In the genomic region with DNA sequence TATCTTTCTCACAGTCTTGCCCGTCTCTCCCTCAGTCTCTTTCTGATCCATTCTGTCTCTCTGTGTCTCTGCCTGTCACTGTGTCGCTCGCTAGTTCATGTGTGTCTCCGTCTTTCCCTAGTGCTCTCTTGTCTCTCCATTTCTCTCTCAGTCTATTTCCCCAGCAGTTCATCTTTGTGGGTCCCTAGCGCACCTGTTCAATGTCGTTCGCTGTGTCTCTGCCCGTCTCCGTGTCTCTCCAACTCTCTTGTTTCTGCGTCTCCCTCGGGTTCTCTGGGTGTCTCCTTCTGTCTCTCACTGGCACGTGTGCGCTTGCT, we compare ENCODE assay signal across 9 cellular contexts. TPM values are rescaled to one million over a fixed set of nuclear protein-coding genes. Genes with fewer than 3 reads are reported as not detected.
DNase-seq lines count a peak whose midpoint lies in the region; ATAC-seq and TF ChIP-seq lines count a peak whose summit lies in the region.
"Had no signal": no experiment of that assay in that cellular context is flagged by ENCODE, and none has a peak within 500 bp of the region (broad histone marks: within the 10 kb centered on the region; RNA-seq: fewer than 3 reads in every experiment).

No MANE protein-coding gene starts in this region.

- peak overlapping the region; percentile 15 for H3K56ac ChIP-seq in mesendoderm (ENCODE audit: low read length)

- TF ChIP-seq CTCF in BE2C (IDR thresholded peaks at IDR 0.05; ENCODE audit: low read depth, low read length) (no peak), astrocyte of the cerebellum (IDR thresholded peaks at IDR 0.05; ENCODE audit: low read depth, low read length, missing control alignments) (no peak)

- peak overlapping the region; percentile 58 for H3K4me3 ChIP-seq in BE2C (ENCODE audit: low read depth, low read length)
- H3K4me3 ChIP-seq in astrocyte of the cerebellum (ENCODE audit: low read depth, low read length): peak overlapping the region; percentile 27
- no peak overlapping the region for H3K4me3 ChIP-seq in mesendoderm (ENCODE audit: low read length)

- in situ Hi-C loops in astrocyte of the cerebellum (cut with HindIII; ENCODE audit: low sequenced_read_pairs): no loop called here

- H3K79me1 ChIP-seq in mesendoderm (ENCODE audit: low read length): no peaks in the 10 kb centered on the region

- H3K4me2 ChIP-seq in mesendoderm (ENCODE audit: low read length): peak overlapping the region; percentile 50

- H3K23ac ChIP-seq in mesendoderm (ENCODE audit: low read length): no peak overlapping the region

- no peaks in the 10 kb centered on the region for H3K4me1 ChIP-seq in BE2C
- no peaks in the 10 kb centered on the region for H3K4me1 ChIP-seq in mesendoderm (ENCODE audit: control insufficient read depth, low read depth, low read length)

- no peak overlapping the region for H3K27ac ChIP-seq in mesendoderm (ENCODE audit: low read depth, low read length)

- no peak overlapping the region for H3K18ac ChIP-seq in mesendoderm (ENCODE audit: low read length)

- peaks cover 56% of the 10 kb centered on the region for H3K27me3 ChIP-seq in BE2C
- peaks cover 49% of the 10 kb centered on the region for H3K27me3 ChIP-seq in mesendoderm (ENCODE audit: insufficient read depth, low read length, poor library complexity)

- H3K9ac ChIP-seq in mesendoderm (ENCODE audit: low read length): no peak overlapping the region

- no peak overlapping the region for H2AK5ac ChIP-seq in mesendoderm (ENCODE audit: low read length)

- no peak overlapping the region for H2BK5ac ChIP-seq in mesendoderm (ENCODE audit: low read length)

- H4K8ac ChIP-seq in mesendoderm (ENCODE audit: low read depth, low read length): no peak overlapping the region

- H3K36me3 ChIP-seq in BE2C: no peaks in the 10 kb centered on the region
- no peaks in the 10 kb centered on the region for H3K36me3 ChIP-seq in mesendoderm (ENCODE audit: control insufficient read depth, insufficient read depth, low read length)

- DNase-seq in BE2C: no peak
- DNase-seq in astrocyte of the cerebellum (ENCODE audit: low read depth): no peak
- no peak for DNase-seq in mesendoderm
- no peak for DNase-seq in stimulated activated CD4-positive, alpha-beta T cell treated with anti-CD3 and anti-CD28 coated beads, Interleukin-15, amount 100 ng/mL, for 24 hours
- DNase-seq in erythroblast (lab: John Stamatoyannopoulos, UW): no peak
- no peak for DNase-seq in activated CD4-positive, CD25-positive, alpha-beta regulatory T cell (lab: John Stamatoyannopoulos, UW)
- DNase-seq in inferior parietal cortex (ENCODE audit: extremely low spot score): no peak

- no peak overlapping the region for H4K5ac ChIP-seq in mesendoderm (ENCODE audit: low read length)

- ATAC-seq in GM21723 (IDR thresholded peaks at IDR 0.05; ENCODE audit: unreplicated experiment): peak; percentile 27

- no CpG with 5 or more reads among the region's 13 CpGs for WGBS in mesendoderm (ENCODE audit: extremely low coverage, insufficient coverage, low lambda C conversion rate)

- H2BK15ac ChIP-seq in mesendoderm (replicated peaks; ENCODE audit: low read depth): no peak overlapping the region

- TF ChIP-seq POLR2A in erythroblast (IDR thresholded peaks at IDR 0.05; ENCODE audit: low read length): no peak

- no peak overlapping the region for H3K4ac ChIP-seq in mesendoderm (ENCODE audit: low read depth, low read length)

- no peak overlapping the region for H2BK120ac ChIP-seq in mesendoderm (ENCODE audit: low read depth, low read length)

- no peaks in the 10 kb centered on the region for H3K9me3 ChIP-seq in BE2C

- H3K79me2 ChIP-seq in mesendoderm (ENCODE audit: control insufficient read depth, insufficient read depth, low read length): no peaks in the 10 kb centered on the region

RNA-seq across cellular contexts. Expression of gene GPR101, which starts 1.5 kb away (rescaled TPM):
- not detected for polyA plus RNA-seq in BE2C (2012; ENCODE audit: insufficient read depth, insufficient read length, low read depth)
- polyA plus RNA-seq in mesendoderm (2013, experiment 1 of 2): not detected
- not detected for polyA plus RNA-seq in mesendoderm (2013, experiment 2 of 2)
- polyA plus RNA-seq: adipose tissue had no signal
